ENCODE assay signal across 8 cellular contexts in genomic region chr2:186590538-186591441, GRCh38. TPM values are rescaled to one million over a fixed set of nuclear protein-coding genes. Genes with fewer than 3 reads are reported as not detected.
DNase-seq lines count a peak whose midpoint lies in the region; ATAC-seq and TF ChIP-seq lines count a peak whose summit lies in the region.

No MANE protein-coding gene starts in this region.

- H3K27me3 ChIP-seq in duodenal mucosa (ENCODE audit: control insufficient read depth in 1 of 2, insufficient read depth in 2 of 2, low read length in 2 of 2) (no peaks in the 10 kb centered on the region), right lobe of liver (no peaks in the 10 kb centered on the region)

- peaks cover 27% of the 10 kb centered on the region for H3K4me1 Mint-ChIP-seq in CD14-positive monocyte
- peaks cover 5 to 24% (median 7%) of the 10 kb centered on the region in 3 donors for H3K4me1 Mint-ChIP-seq in IgD-negative memory B cell
- peaks cover 31% of the 10 kb centered on the region for H3K4me1 Mint-ChIP-seq in T-helper 17 cell

- H3K36me3 ChIP-seq in duodenal mucosa (ENCODE audit: control insufficient read depth in 1 of 2, insufficient read depth in 2 of 2, low read length in 2 of 2) (no peaks in the 10 kb centered on the region), right lobe of liver (no peaks in the 10 kb centered on the region)

- H3K27ac ChIP-seq in duodenal mucosa (ENCODE audit: low read depth, low read length), result peak overlapping the region; percentile 93
- peak overlapping the region; percentile 89 to 98 (median 89) for H3K27ac ChIP-seq in right lobe of liver
- H3K27ac ChIP-seq in substantia nigra (ENCODE audit: low read depth, low read length, poor library complexity, severe bottlenecking), result peak overlapping the region; percentile 81

- H3K27ac Mint-ChIP-seq in CD14-positive monocyte, result peak overlapping the region; percentile 56 to 91 (median 80)
- peak overlapping the region; percentile 0 to 54 (median 9) for H3K27ac Mint-ChIP-seq in IgD-negative memory B cell
- peak overlapping the region; percentile 94 for H3K27ac Mint-ChIP-seq in T-helper 17 cell

- peaks cover 0 to 5% (median 5%) of the 10 kb centered on the region in 3 donors for H3K27me3 Mint-ChIP-seq in CD14-positive monocyte (ENCODE audit: low read depth in 3 of 3)
- H3K27me3 Mint-ChIP-seq in IgD-negative memory B cell, result peaks cover 3% of the 10 kb centered on the region
- H3K27me3 Mint-ChIP-seq in T-helper 17 cell, result peaks cover 3% of the 10 kb centered on the region

- H3K9me3 Mint-ChIP-seq in CD14-positive monocyte (peaks cover 0 to 3% (median 0%) of the 10 kb centered on the region in 7 donors), IgD-negative memory B cell (no peaks in the 10 kb centered on the region)

- peak; percentile 22 for TF ChIP-seq POLR2A in right lobe of liver (IDR thresholded peaks at IDR 0.05)

- H3K4me3 ChIP-seq in duodenal mucosa (ENCODE audit: low read depth in 1 of 2, low read length in 2 of 2), result peak overlapping the region; percentile 76 to 97
- H3K4me3 ChIP-seq in right lobe of liver, result peak overlapping the region; percentile 78 to 83 (median 81)

- DNase-seq in CD14-positive monocyte (ENCODE audit: low spot score) (no peak), T-helper 17 cell (no peak), right lobe of liver (no peak), substantia nigra (lab: John Stamatoyannopoulos, UW) (peak in 13 of 49 donors; percentile 27 to 75 (median 53)), NCI-H128 (lab: John Stamatoyannopoulos, UW; ENCODE audit: unreplicated experiment) (no peak)

- H3K4me3 Mint-ChIP-seq in CD14-positive monocyte, result peak overlapping the region; percentile 90 to 94
- H3K4me3 Mint-ChIP-seq in IgD-negative memory B cell, result peak overlapping the region; percentile 84 to 92 (median 86)
- H3K4me3 Mint-ChIP-seq in T-helper 17 cell, result peak overlapping the region; percentile 100

- H3K4me1 ChIP-seq in duodenal mucosa (ENCODE audit: control insufficient read depth in 1 of 2, insufficient read depth in 2 of 2, low read length in 2 of 2), result peaks cover 22 to 27% of the 10 kb centered on the region in 2 donors
- peaks cover 0 to 27% (median 5%) of the 10 kb centered on the region in 4 donors for H3K4me1 ChIP-seq in right lobe of liver

- H3K36me3 Mint-ChIP-seq in CD14-positive monocyte (peaks cover 0 to 10% of the 10 kb centered on the region in 2 donors), IgD-negative memory B cell (peaks cover 3% of the 10 kb centered on the region), T-helper 17 cell (ENCODE audit: low read depth) (peaks cover 5% of the 10 kb centered on the region)

- 2% methylated on average over 21 of the region's 25 CpGs for WGBS in right lobe of liver (ENCODE audit: insufficient coverage, low coverage, low lambda C conversion rate, missing lambda C conversion rate)

- intact Hi-C loops in CD14-positive monocyte (cut with micrococcal nuclease) (no loop called here), right lobe of liver (cut with DNase I) (no loop called here)

- no peaks in the 10 kb centered on the region for H3K9me3 ChIP-seq in T-helper 17 cell (ENCODE audit: control insufficient read depth, low read length, poor library complexity, severe bottlenecking)
- H3K9me3 ChIP-seq in duodenal mucosa (ENCODE audit: control insufficient read depth in 1 of 2, low read length in 2 of 2), result no peaks in the 10 kb centered on the region
- no peaks in the 10 kb centered on the region for H3K9me3 ChIP-seq in right lobe of liver

- peak overlapping the region; percentile 79 to 95 for H3K9ac ChIP-seq in duodenal mucosa (ENCODE audit: low read depth in 1 of 2, low read length in 2 of 2)

- ATAC-seq in GM18519 (IDR thresholded peaks at IDR 0.05; ENCODE audit: low FRiP score, unreplicated experiment) (peak; percentile 33), T-helper 17 cell (peak; percentile 4), right lobe of liver (peak; percentile 2 to 22 (median 12))

- TF ChIP-seq CTCF in CD14-positive monocyte (IDR thresholded peaks at IDR 0.05), result no peak
- no peak for TF ChIP-seq CTCF in right lobe of liver (IDR thresholded peaks at IDR 0.05)

RNA-seq across cellular contexts. Expression of gene ITGAV, which starts 0.9 kb away (rescaled TPM):
- 1 to 10 TPM; 4.9 to 6.0 TPM for polyA plus RNA-seq in CD14-positive monocyte
- 0.61 TPM for polyA plus RNA-seq in IgD-negative memory B cell
- 1 to 10 TPM; 4.7 to 9.3 TPM for total RNA-seq in T-helper 17 cell
- 10 to 100 TPM; 16.3 to 48.4 (median 26.4) TPM for total RNA-seq in right lobe of liver

Comparison
In these comparisons a context has a peak if more than half of its experiments do, and no peak if none do; other contexts are left out.
1. H3K27ac Mint-ChIP-seq: peak in every context shown above with its lines; median percentile 94 in T-helper 17 cell; 80 in CD14-positive monocyte; 9 in IgD-negative memory B cell.